In genomic region chr1:61452354-61452990, GRCh38 we compare ENCODE assay signal across 9 cellular contexts.
DNase-seq lines count a peak whose midpoint lies in the region; ATAC-seq, FAIRE-seq and TF ChIP-seq lines count a peak whose summit lies in the region.
"Had no signal": no experiment of that assay in that cellular context is flagged by ENCODE, and none has a peak within 500 bp of the region (broad histone marks: within the 10 kb centered on the region; RNA-seq: fewer than 3 reads in every experiment).

No MANE protein-coding gene starts in this region.

- H3K4me3 ChIP-seq in Panc1 (ENCODE audit: low read depth in 2 of 2, low read length in 2 of 2) (no peak overlapping the region), endothelial cell of umbilical vein (replicated peaks in 1 of 3; ENCODE audit: insufficient read depth in 1 of 3, low read depth in 1 of 3, low read length in 3 of 3) (no peak overlapping the region)
- H3K4me3 ChIP-seq: colonic mucosa had no signal

- no peaks in the 10 kb centered on the region for H4K20me1 ChIP-seq in endothelial cell of umbilical vein (replicated peaks; ENCODE audit: control insufficient read depth, extremely low read depth, insufficient read depth, low read length)

- H3K9me1 ChIP-seq in endothelial cell of umbilical vein (replicated peaks; ENCODE audit: control insufficient read depth, extremely low read depth, insufficient read depth, low read length), result no peaks in the 10 kb centered on the region

- no peak for TF ChIP-seq POLR2A in endothelial cell of umbilical vein (IDR thresholded peaks at IDR 0.05; ENCODE audit: low read depth, low read length)

- no peak for ATAC-seq in Panc1
- ATAC-seq in HG02840 (IDR thresholded peaks at IDR 0.05; ENCODE audit: low FRiP score, unreplicated experiment), result no peak

- H2AFZ ChIP-seq in endothelial cell of umbilical vein (ENCODE audit: low read depth, low read length), result no peak overlapping the region

- H3K27me3 ChIP-seq in Panc1 (ENCODE audit: control insufficient read depth, insufficient read depth, low read length), result no peaks in the 10 kb centered on the region
- no peaks in the 10 kb centered on the region for H3K27me3 ChIP-seq in endothelial cell of umbilical vein (ENCODE audit: control insufficient read depth in 2 of 2, insufficient read depth in 2 of 2, low read length in 2 of 2)
- H3K27me3 ChIP-seq: colonic mucosa had no signal

- H3K4me2 ChIP-seq in endothelial cell of umbilical vein (ENCODE audit: insufficient read depth, low read length), result peak overlapping the region; percentile 64

- peaks cover 43% of the 10 kb centered on the region for H3K4me1 Mint-ChIP-seq in osteocyte (ENCODE audit: unreplicated experiment)

- H3K27ac ChIP-seq in Panc1 (ENCODE audit: low read length) (peak overlapping the region; percentile 31; the same call in 1 of the 2 replicates), endothelial cell of umbilical vein (ENCODE audit: insufficient read depth, low read depth, low read length) (peak overlapping the region; percentile 89)

- H3K36me3 Mint-ChIP-seq in osteocyte (ENCODE audit: unreplicated experiment), result peaks cover 16% of the 10 kb centered on the region

- TF ChIP-seq CTCF in Panc1 (IDR thresholded peaks at IDR 0.05) (no peak), endothelial cell of umbilical vein (IDR thresholded peaks at IDR 0.05; ENCODE audit: extremely low read depth in 1 of 2, insufficient read depth in 1 of 2, low read depth in 1 of 2, low read length in 2 of 2) (no peak), osteocyte (IDR thresholded peaks at IDR 0.05) (no peak)

- DNase-seq in CD1c-positive myeloid dendritic cell (ENCODE audit: extremely low spot score), result peak; percentile 35
- no peak for DNase-seq in Panc1 (ENCODE audit: low read depth, low spot score)
- DNase-seq in endothelial cell of umbilical vein (ENCODE audit: low read depth, low spot score), result no peak
- no peak for DNase-seq in osteocyte (ENCODE audit: extremely low spot score, unreplicated experiment)
- DNase-seq in hepatic stellate cell (ENCODE audit: low spot score), result no peak
- no peak for DNase-seq in stimulated activated naive CD4-positive, alpha-beta T cell (lab: John Stamatoyannopoulos, UW)
- DNase-seq in ecto neural progenitor cell (ENCODE audit: low spot score), result no peak

- POLR2A ChIA-PET in Panc1 (lab: Charles Lee) (interaction anchor here (0.5 kb wide), 1 partner anchor 183 kb away, joined by 4 read pairs; no protein-coding TSS in a partner anchor), endothelial cell of umbilical vein (lab: Charles Lee) (interaction anchor here (0.5 to 0.7 kb wide), 2 partner anchors 271 to 401 kb away, joined by 4 to 5 read pairs; no protein-coding TSS in a partner anchor)

- H3K4me3 Mint-ChIP-seq in osteocyte (ENCODE audit: unreplicated experiment), result no peak overlapping the region

- no peaks in the 10 kb centered on the region for H3K27me3 Mint-ChIP-seq in osteocyte (ENCODE audit: unreplicated experiment)

- H3K9me3 Mint-ChIP-seq in osteocyte (ENCODE audit: unreplicated experiment), result no peaks in the 10 kb centered on the region

- in situ Hi-C loops in Panc1 (cut with HindIII; ENCODE audit: low pct_unique_long_range_greater_than_20kb, low sequenced_read_pairs), result no loop called here

- no peaks in the 10 kb centered on the region for H3K9me3 ChIP-seq in Panc1 (ENCODE audit: control insufficient read depth, insufficient read depth, low read depth, low read length)
- H3K9me3 ChIP-seq in endothelial cell of umbilical vein (replicated peaks; ENCODE audit: control insufficient read depth, insufficient read depth, low read length), result no peaks in the 10 kb centered on the region
- H3K9me3 ChIP-seq: colonic mucosa had no signal

- CTCF ChIA-PET in Panc1 (lab: Charles Lee) (interaction anchor here (0.5 to 0.7 kb wide), 3 partner anchors 80 to 403 kb away, joined by 3 to 15 read pairs (median 3); no protein-coding TSS in a partner anchor), endothelial cell of umbilical vein (lab: Charles Lee) (interaction anchor here (0.6 to 3.7 kb wide), 25 partner anchors 12 to 1298 kb away, joined by 3 to 39 read pairs (median 4); no protein-coding TSS in a partner anchor)

- H3K4me1 ChIP-seq in Panc1 (ENCODE audit: control insufficient read depth, insufficient read depth, low read length), result peaks cover 11% of the 10 kb centered on the region
- H3K4me1 ChIP-seq in endothelial cell of umbilical vein (ENCODE audit: control insufficient read depth, extremely low read depth, insufficient read depth, low read length), result peaks cover 39% of the 10 kb centered on the region

- no peaks in the 10 kb centered on the region for H3K79me2 ChIP-seq in endothelial cell of umbilical vein (ENCODE audit: control insufficient read depth, insufficient read depth, low read length)

- peak overlapping the region; percentile 94 for H3K27ac Mint-ChIP-seq in osteocyte (ENCODE audit: unreplicated experiment)

- FAIRE-seq in endothelial cell of umbilical vein (lab: Jason Lieb, UNC), result no peak

- dilution Hi-C loops in endothelial cell of umbilical vein (cut with MboI; ENCODE audit: extremely low pct_ligation_motif_present, low sequenced_read_pairs), result no loop called here

- H3K9ac ChIP-seq in endothelial cell of umbilical vein (replicated peaks; ENCODE audit: extremely low read depth, insufficient read depth, low read length), result peak overlapping the region; percentile 87

- intact Hi-C loops in Panc1 (cut with micrococcal nuclease; ENCODE audit: unreplicated experiment), result loop anchor here (5.0 to 10.0 kb wide), 2 partner anchors 398 to 480 kb away; no protein-coding TSS in a partner anchor
- intact Hi-C loops in endothelial cell of umbilical vein (cut with micrococcal nuclease), result loop anchor here (1.0 to 10.0 kb wide), 7 partner anchors 65 to 1478 kb away; no protein-coding TSS in a partner anchor

- BruUV-seq in Panc1 (replicated peaks; lab: Mats Ljungman, UMichigan), result no TSS peak
- TSS peak; percentile 17 for BruUV-seq in endothelial cell of umbilical vein (replicated peaks; lab: Mats Ljungman, UMichigan)

- 0 out of 2 replicates have a peak, but pooled peaks cover 5% of the 10 kb centered on the region for H3K36me3 ChIP-seq in Panc1 (ENCODE audit: control insufficient read depth, insufficient read depth, low read length)
- no peaks in the 10 kb centered on the region for H3K36me3 ChIP-seq in endothelial cell of umbilical vein (ENCODE audit: control insufficient read depth in 2 of 2, extremely low read depth in 1 of 2, insufficient read depth in 2 of 2, low read length in 2 of 2)
- H3K36me3 ChIP-seq: colonic mucosa had no signal

TF ChIP-seq in endothelial cell of umbilical vein, 7 proteins besides CTCF, POLR2A, EP300 and RAD21:
- TF ChIP-seq EZH2 (IDR thresholded peaks at IDR 0.05; ENCODE audit: borderline replicate concordance, low read depth, low read length, severe bottlenecking) (no peak), POLR2AphosphoS5 (IDR thresholded peaks at IDR 0.05; ENCODE audit: insufficient read depth, low read depth, low read length) (no peak), FOS (IDR thresholded peaks at IDR 0.05; ENCODE audit: borderline replicate concordance, insufficient read depth, low read length) (no peak), MYC (IDR thresholded peaks at IDR 0.05; ENCODE audit: low read depth, low read length) (no peak), GATA2 (IDR thresholded peaks at IDR 0.05; ENCODE audit: insufficient read depth, insufficient read length, low read depth, low read length) (no peak), JUN (IDR thresholded peaks at IDR 0.05; ENCODE audit: borderline replicate concordance, insufficient read depth, insufficient read length, low read depth) (no peak)
- TF ChIP-seq, protein P1, sequence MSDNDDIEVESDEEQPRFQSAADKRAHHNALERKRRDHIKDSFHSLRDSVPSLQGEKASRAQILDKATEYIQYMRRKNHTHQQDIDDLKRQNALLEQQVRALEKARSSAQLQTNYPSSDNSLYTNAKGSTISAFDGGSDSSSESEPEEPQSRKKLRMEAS (IDR thresholded peaks at IDR 0.05; ENCODE audit: insufficient read depth, insufficient read length), result no peak
